ENCODE assay signal across 12 cellular contexts in genomic region chr6:40755749-40756452, GRCh38.
DNase-seq lines count a peak whose midpoint lies in the region; ATAC-seq, FAIRE-seq and TF ChIP-seq lines count a peak whose summit lies in the region.
"Had no signal": no experiment of that assay in that cellular context is flagged by ENCODE, and none has a peak within 500 bp of the region (broad histone marks: within the 10 kb centered on the region; RNA-seq: fewer than 3 reads in every experiment).

No MANE protein-coding gene starts in this region.

- H3K18ac ChIP-seq in IMR-90 (ENCODE audit: low read depth, low read length): no peak overlapping the region

- POLR2A ChIA-PET in IMR-90 (lab: Charles Lee; ENCODE audit: unreplicated experiment): no interaction called here
- POLR2A ChIA-PET in HepG2 (lab: Yijun Ruan, JAX): no interaction called here

- BruUV-seq in IMR-90 (replicated peaks; lab: Mats Ljungman, UMichigan) (no TSS peak), HepG2 (replicated peaks; lab: Mats Ljungman, UMichigan) (no TSS peak)

- no peaks in the 10 kb centered on the region; the same call in none of the 2 replicates for H3K27me3 ChIP-seq in IMR-90 (ENCODE audit: control insufficient read depth, insufficient read depth, low read length)
- no peaks in the 10 kb centered on the region for H3K27me3 ChIP-seq in rectal smooth muscle tissue (ENCODE audit: control insufficient read depth, insufficient read depth, low read length)
- peaks cover 6 to 46% of the 10 kb centered on the region in 2 experiments for H3K27me3 ChIP-seq in HepG2 (ENCODE audit: control insufficient read depth in 1 of 2, insufficient read depth in 2 of 2, low read length in 2 of 2)
- H3K27me3 ChIP-seq: thyroid gland had no signal

- no peak overlapping the region for H2BK120ac ChIP-seq in IMR-90 (ENCODE audit: low read depth, low read length)

- H3K9me3 ChIP-seq in IMR-90 (ENCODE audit: control insufficient read depth, insufficient read depth, low read length) (no peaks in the 10 kb centered on the region), HepG2 (ENCODE audit: low read length) (no peaks in the 10 kb centered on the region)
- H3K9me3 ChIP-seq: thyroid gland had no signal

- CTCF ChIA-PET in IMR-90 (lab: Yijun Ruan, JAX): no interaction called here
- CTCF ChIA-PET in HepG2 (lab: Yijun Ruan, JAX; ENCODE audit: low intra/inter-chr PET ratio, low total read pairs): no interaction called here

- no peak overlapping the region for H3K9ac ChIP-seq in IMR-90 (ENCODE audit: low read depth, low read length)
- H3K9ac ChIP-seq in rectal smooth muscle tissue (ENCODE audit: low read length): no peak overlapping the region
- H3K9ac ChIP-seq in HepG2 (ENCODE audit: insufficient read depth, low read depth, low read length): no peak overlapping the region

- H2BK20ac ChIP-seq in IMR-90 (ENCODE audit: low read depth, low read length): no peak overlapping the region

- H3K79me2 ChIP-seq in HepG2 (ENCODE audit: insufficient read depth, low read length): no peaks in the 10 kb centered on the region

- no peak for TF ChIP-seq POLR2A in IMR-90 (IDR thresholded peaks at IDR 0.05; ENCODE audit: low read depth, low read length)
- no peak for TF ChIP-seq POLR2A in HepG2 (IDR thresholded peaks at IDR 0.05; ENCODE audit: insufficient read depth in 1 of 2, low read depth in 2 of 2, low read length in 2 of 2)

- H2BK15ac ChIP-seq in IMR-90 (ENCODE audit: low read depth, low read length): no peak overlapping the region

- dilution Hi-C loops in IMR-90 (cut with HindIII; ENCODE audit: low sequenced_read_pairs, unreplicated experiment): no loop called here

- 0% methylated on average over 1 of the region's 8 CpGs; no CpG with 5 or more reads in 1 of the 2 experiments for WGBS in IMR-90 (ENCODE audit: extremely low coverage in 2 of 2, insufficient read length in 1 of 2), 2 experiments
- 15% methylated on average over 8 of the region's 8 CpGs for WGBS in HepG2 (ENCODE audit: low lambda C conversion rate)

- no peak overlapping the region for H2AK9ac ChIP-seq in IMR-90 (replicated peaks; ENCODE audit: low read depth, low read length, poor library complexity)

- H3K4me2 ChIP-seq in IMR-90 (ENCODE audit: low read depth, low read length) (no peak overlapping the region), HepG2 (ENCODE audit: low read depth, low read length) (no peak overlapping the region)

- in situ Hi-C loops in IMR-90 (cut with MboI; ENCODE audit: low sequenced_read_pairs) (no loop called here), HepG2 (cut with HindIII; ENCODE audit: extremely low pct_ligation_motif_present, low pct_unique_long_range_greater_than_20kb) (no loop called here)

- no peak overlapping the region for H3K4ac ChIP-seq in IMR-90 (ENCODE audit: low read depth, low read length)

- H4K20me1 ChIP-seq in IMR-90 (ENCODE audit: insufficient read depth, low read length) (no peaks in the 10 kb centered on the region), HepG2 (ENCODE audit: insufficient read depth, low read length) (no peaks in the 10 kb centered on the region)

- H4K91ac ChIP-seq in IMR-90 (ENCODE audit: insufficient read depth, low read depth, low read length): no peak overlapping the region

- DNase-seq in EH (ENCODE audit: low read depth) (peak; percentile 79), IMR-90 (peak; percentile 44), astrocyte of the hippocampus (ENCODE audit: low read depth, low spot score) (peak; percentile 41), HepG2 (ENCODE audit: low spot score) (no peak)
- DNase-seq: activated CD8-positive, alpha-beta memory T cell treated with anti-CD3 and anti-CD28 coated beads, Interleukin-2, amount 10 ng/mL, durations not matched to agents 7 days and 5 days; foreskin melanocyte; natural killer cell; NCI-H1092 treated with DMSO at 0.1 percent for 48 hours had no signal

- no peak overlapping the region for H2BK5ac ChIP-seq in IMR-90 (ENCODE audit: low read depth, low read length, poor library complexity, severe bottlenecking)

- H3K9me1 ChIP-seq in IMR-90 (ENCODE audit: insufficient read depth, low read length): 0 out of 2 replicates have a peak, but pooled peaks cover 4% of the 10 kb centered on the region

- H3K36me3 ChIP-seq in IMR-90 (ENCODE audit: control insufficient read depth, insufficient read depth, low read length) (no peaks in the 10 kb centered on the region), rectal smooth muscle tissue (ENCODE audit: control insufficient read depth, insufficient read depth, low read length) (no peaks in the 10 kb centered on the region), HepG2 (replicated peaks in 1 of 2; ENCODE audit: control insufficient read depth in 1 of 2, insufficient read depth in 2 of 2, low read length in 2 of 2) (no peaks in the 10 kb centered on the region)
- H3K36me3 ChIP-seq: thyroid gland had no signal

- intact Hi-C loops in IMR-90 (cut with micrococcal nuclease): no loop called here
- intact Hi-C loops in HepG2 (cut with micrococcal nuclease; ENCODE audit: unreplicated experiment): no loop called here

- TF ChIP-seq CTCF in IMR-90 (conservative IDR thresholded peaks at IDR 0.05; ENCODE audit: low read depth, low read length) (no peak), HepG2 (CRISPR knock-in tag; IDR thresholded peaks at IDR 0.05) (no peak)

- H3K23ac ChIP-seq in IMR-90 (ENCODE audit: low read depth, low read length): no peak overlapping the region

- no peak for ATAC-seq in IMR-90 (ENCODE audit: low read depth)
- ATAC-seq in GM19023 (IDR thresholded peaks at IDR 0.05; ENCODE audit: unreplicated experiment): no peak
- ATAC-seq in GM19452 (IDR thresholded peaks at IDR 0.05; ENCODE audit: unreplicated experiment): no peak
- no peak for ATAC-seq in HepG2
- ATAC-seq: activated CD8-positive, alpha-beta memory T cell treated with anti-CD3 and anti-CD28 coated beads, Interleukin-2, amount 10 ng/mL, durations not matched to agents 7 days and 5 days; natural killer cell had no signal

- no peak overlapping the region for H3K14ac ChIP-seq in IMR-90 (replicated peaks; ENCODE audit: low read depth, low read length)

- TF ChIP-seq RAD21 in IMR-90 (IDR thresholded peaks at IDR 0.05; ENCODE audit: low read length) (no peak), HepG2 (CRISPR knock-in tag; IDR thresholded peaks at IDR 0.05) (no peak)

- H3K27ac ChIP-seq in IMR-90 (ENCODE audit: insufficient read depth, low read length) (no peak overlapping the region), rectal smooth muscle tissue (ENCODE audit: low read depth, low read length) (peak overlapping the region; percentile 56), HepG2 (ENCODE audit: extremely low read length, insufficient read depth, low read length) (no peak overlapping the region)
- H3K27ac ChIP-seq: thyroid gland had no signal

- H3K4me3 ChIP-seq in IMR-90 (ENCODE audit: insufficient read depth, low read depth, low read length) (no peak overlapping the region), rectal smooth muscle tissue (ENCODE audit: low read length) (no peak overlapping the region), HepG2 (replicated peaks in 1 of 3; ENCODE audit: insufficient read depth in 1 of 3, low read depth in 2 of 3, low read length in 3 of 3) (no peak overlapping the region)
- H3K4me3 ChIP-seq: thyroid gland had no signal

- FAIRE-seq in HepG2 (lab: Jason Lieb, UNC): no peak

- H2AFZ ChIP-seq in IMR-90 (replicated peaks; ENCODE audit: low read length, poor library complexity): peak overlapping the region; percentile 70
- H2AFZ ChIP-seq in HepG2 (ENCODE audit: low read length): no peak overlapping the region

- H3K56ac ChIP-seq in IMR-90 (ENCODE audit: extremely low read depth, insufficient read depth, low read length): no peak overlapping the region

- H4K5ac ChIP-seq in IMR-90 (ENCODE audit: low read depth, low read length): no peak overlapping the region

- H2AK5ac ChIP-seq in IMR-90 (ENCODE audit: low read depth, low read length): no peak overlapping the region

- no peak for TF ChIP-seq EP300 in HepG2 (IDR thresholded peaks at IDR 0.05; ENCODE audit: low read depth in 2 of 2, low read length in 2 of 2)
- no peak for TF ChIP-seq EP300 in HepG2 (CRISPR knock-in tag; IDR thresholded peaks at IDR 0.05; ENCODE audit: borderline replicate concordance)

- no peak overlapping the region for H4K8ac ChIP-seq in IMR-90 (ENCODE audit: low read depth in 2 of 2, low read length in 2 of 2)

- H3K4me1 ChIP-seq in IMR-90 (ENCODE audit: control insufficient read depth, insufficient read depth, low read length): no peaks in the 10 kb centered on the region
- H3K4me1 ChIP-seq in rectal smooth muscle tissue (ENCODE audit: control insufficient read depth, insufficient read depth, low read length): peaks cover 20% of the 10 kb centered on the region
- no peaks in the 10 kb centered on the region for H3K4me1 ChIP-seq in HepG2 (ENCODE audit: insufficient read depth, low read length)
- H3K4me1 ChIP-seq: thyroid gland had no signal

- H3K79me1 ChIP-seq in IMR-90 (ENCODE audit: low read depth in 1 of 2, low read length in 2 of 2): no peaks in the 10 kb centered on the region

TF ChIP-seq in IMR-90, 13 proteins besides CTCF, POLR2A, EP300 and RAD21 (continues in another document):
- TF ChIP-seq NFE2L2 (IDR thresholded peaks at IDR 0.05; ENCODE audit: low read depth, low read length): no peak
- no peak for TF ChIP-seq RFX5 (IDR thresholded peaks at IDR 0.05; ENCODE audit: low read depth, low read length)
- no peak for TF ChIP-seq MAFK (IDR thresholded peaks at IDR 0.05; ENCODE audit: low read depth, low read length)
- no peak for TF ChIP-seq BHLHE40 (IDR thresholded peaks at IDR 0.05; ENCODE audit: low read depth, low read length)
- no peak for TF ChIP-seq CHD1 (IDR thresholded peaks at IDR 0.05; ENCODE audit: low read depth, low read length)
- no peak for TF ChIP-seq MXI1 (IDR thresholded peaks at IDR 0.05; ENCODE audit: borderline replicate concordance, low read depth, low read length)

TF ChIP-seq in HepG2, 621 proteins besides CTCF, POLR2A, EP300 and RAD21:
- TF ChIP-seq ZNF713 (CRISPR knock-in tag; IDR thresholded peaks at IDR 0.05) (no peak), SKI (IDR thresholded peaks at IDR 0.05; ENCODE audit: partially characterized antibody) (no peak), NR2F1 (CRISPR knock-in tag; IDR thresholded peaks at IDR 0.05) (no peak), ZNF333 (CRISPR knock-in tag; IDR thresholded peaks at IDR 0.05; ENCODE audit: borderline replicate concordance) (no peak)
TF ChIP-seq in HepG2: peak in this region for 0.
